Comparison of ENCODE assay signal across 4 cellular contexts in genomic region chr7:48200946-48201589, GRCh38. TPM values are rescaled to one million over a fixed set of nuclear protein-coding genes. Genes with fewer than 3 reads are reported as not detected.
"Had no signal": no experiment of that assay in that cellular context is flagged by ENCODE, and none has a peak within 500 bp of the region (broad histone marks: within the 10 kb centered on the region; RNA-seq: fewer than 3 reads in every experiment).

No MANE protein-coding gene starts in this region.

RNA-seq across cellular contexts. Expression of gene ABCA13, which starts 29.8 kb away (rescaled TPM):
- total RNA-seq: fibroblast of villous mesenchyme, smooth muscle cell, T-helper 17 cell had no signal
- polyA plus RNA-seq: aorta, smooth muscle cell had no signal
